Comparison of ENCODE assay signal across 1 cellular context in the genomic region with DNA sequence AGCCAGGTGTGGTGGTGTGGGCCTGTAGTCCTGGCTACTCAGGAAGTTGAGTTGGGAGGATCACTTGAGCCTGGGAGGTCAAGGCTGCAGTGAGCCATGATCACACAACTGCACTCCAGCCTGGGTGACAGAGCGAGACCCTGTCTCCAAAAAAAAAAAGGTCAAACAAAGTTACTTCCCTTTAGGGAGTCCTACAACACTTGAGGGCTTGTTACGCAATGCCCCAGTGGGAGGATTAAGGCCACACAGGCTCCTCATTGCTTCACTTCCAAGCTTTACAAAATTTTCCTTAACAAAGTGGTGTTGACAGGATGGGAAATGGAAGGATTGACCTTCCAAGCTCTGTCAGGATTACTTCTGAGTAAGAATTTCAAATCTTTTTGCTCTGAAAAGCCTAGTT.
TF ChIP-seq lines count a peak whose summit lies in the region.

No MANE protein-coding gene starts in this region.

TF ChIP-seq in H1, 55 proteins besides CTCF, POLR2A, EP300 and RAD21:
- no peak for TF ChIP-seq ATF3 (IDR thresholded peaks at IDR 0.05; ENCODE audit: insufficient read depth, low read depth, low read length)
- TF ChIP-seq SP2 (IDR thresholded peaks at IDR 0.05; ENCODE audit: low read length): no peak
- no peak for TF ChIP-seq GABPA (IDR thresholded peaks at IDR 0.05; ENCODE audit: borderline replicate concordance, insufficient read depth, low read length)
- TF ChIP-seq ASH2L (IDR thresholded peaks at IDR 0.05; ENCODE audit: low read length): no peak
- TF ChIP-seq RXRA (IDR thresholded peaks at IDR 0.05; ENCODE audit: insufficient read depth, low read depth, low read length): no peak
- peak; percentile 93 for TF ChIP-seq CEBPB (IDR thresholded peaks at IDR 0.05; ENCODE audit: low read depth, low read length)
TF ChIP-seq in H1: peak in this region for 1.
